21 cellular contexts compared by ENCODE assay signal in genomic region chr18:36668349-36668748, GRCh38.
DNase-seq lines count a peak whose midpoint lies in the region; ATAC-seq, FAIRE-seq and TF ChIP-seq lines count a peak whose summit lies in the region.
"Had no signal": no experiment of that assay in that cellular context is flagged by ENCODE, and none has a peak within 500 bp of the region (broad histone marks: within the 10 kb centered on the region; RNA-seq: fewer than 3 reads in every experiment).

No MANE protein-coding gene starts in this region.

- H3K4me1 ChIP-seq in HEK293 (ENCODE audit: control insufficient read depth, insufficient read depth, low read length) (no peaks in the 10 kb centered on the region; the same call in 1 of the 2 replicates), psoas muscle (peaks cover 25% of the 10 kb centered on the region)
- H3K4me1 ChIP-seq: BE2C had no signal

- H3K9me3 Mint-ChIP-seq in stimulated activated effector memory CD8-positive, alpha-beta T cell treated with anti-CD3 and anti-CD28 coated beads, Interleukin-12 subunit alpha, Interleukin-12 subunit beta, amount 100 ng/mL, for 72 hours, result no peaks in the 10 kb centered on the region
- H3K9me3 Mint-ChIP-seq: CD8-positive, alpha-beta memory T cell had no signal

- intact Hi-C loops in psoas muscle (cut with DNase I), result no loop called here

- H3K27ac ChIP-seq in HEK293 (ENCODE audit: extremely low read depth, low read depth, low read length) (no peak overlapping the region), psoas muscle (peak overlapping the region; percentile 12)
- H3K27ac ChIP-seq: BLaER1 had no signal

- WGBS in psoas muscle, 3 donors, result 86 to 94% (median 92%) methylated on average over 1 of the region's 1 CpG

- DNase-seq in D721Med (ENCODE audit: insufficient read length, low spot score), result no peak
- DNase-seq in psoas muscle, result no peak
- DNase-seq in stimulated activated effector memory CD8-positive, alpha-beta T cell treated with anti-CD3 and anti-CD28 coated beads, Interleukin-12 subunit alpha, Interleukin-12 subunit beta, amount 100 ng/mL, for 72 hours (ENCODE audit: low spot score in 2 of 2), result no peak
- DNase-seq: 8988T; ACHN; BE2C; C1 segment of cervical spinal cord; CD4-positive, alpha-beta memory T cell; CD4-positive, CD25-positive, alpha-beta regulatory T cell; CD8-positive, alpha-beta memory T cell; COR-L47; DMS79 treated with DMSO at 0.1 percent for 48 hours; GF-D8 had no signal

- H3K27ac Mint-ChIP-seq in stimulated activated effector memory CD8-positive, alpha-beta T cell treated with anti-CD3 and anti-CD28 coated beads, Interleukin-12 subunit alpha, Interleukin-12 subunit beta, amount 100 ng/mL, for 72 hours, result no peak overlapping the region
- H3K27ac Mint-ChIP-seq: CD14-positive monocyte; CD4-positive, alpha-beta memory T cell; CD4-positive, CD25-positive, alpha-beta regulatory T cell; CD8-positive, alpha-beta memory T cell had no signal

- H3K9me3 ChIP-seq in HEK293 (ENCODE audit: control insufficient read depth, insufficient read depth, low read depth, low read length), result no peaks in the 10 kb centered on the region
- no peaks in the 10 kb centered on the region for H3K9me3 ChIP-seq in psoas muscle
- H3K9me3 ChIP-seq: BE2C, BLaER1 had no signal

- FAIRE-seq in D721Med (lab: Jason Lieb, UNC), result peak; percentile 48
- FAIRE-seq: A204.1, G401.6, GM12891, GM19239 had no signal

- no peak overlapping the region for H3K4me3 Mint-ChIP-seq in stimulated activated effector memory CD8-positive, alpha-beta T cell treated with anti-CD3 and anti-CD28 coated beads, Interleukin-12 subunit alpha, Interleukin-12 subunit beta, amount 100 ng/mL, for 72 hours
- H3K4me3 Mint-ChIP-seq: CD14-positive monocyte; CD4-positive, alpha-beta memory T cell; CD4-positive, CD25-positive, alpha-beta regulatory T cell; CD8-positive, alpha-beta memory T cell had no signal

- CTCF ChIA-PET in HEK293 (lab: Yijun Ruan, JAX), result interaction anchor here (0.6 to 1.5 kb wide), 4 partner anchors 18 to 89 kb away, joined by 3 to 6 read pairs (median 4); no protein-coding TSS in a partner anchor

- no peak overlapping the region for H3K4me3 ChIP-seq in HEK293 (ENCODE audit: low read depth, low read length)
- no peak overlapping the region for H3K4me3 ChIP-seq in psoas muscle
- H3K4me3 ChIP-seq: BLaER1 had no signal

- ATAC-seq in psoas muscle (no peak), HG03432 (IDR thresholded peaks at IDR 0.05; ENCODE audit: unreplicated experiment) (no peak)
- ATAC-seq in stimulated activated effector memory CD8-positive, alpha-beta T cell treated with anti-CD3 and anti-CD28 coated beads, Interleukin-12 subunit alpha, Interleukin-12 subunit beta, amount 100 ng/mL, for 72 hours, result no peak

- H3K4me1 Mint-ChIP-seq in stimulated activated effector memory CD8-positive, alpha-beta T cell treated with anti-CD3 and anti-CD28 coated beads, Interleukin-12 subunit alpha, Interleukin-12 subunit beta, amount 100 ng/mL, for 72 hours, result no peaks in the 10 kb centered on the region

- H3K36me3 ChIP-seq in HEK293 (ENCODE audit: control insufficient read depth in 2 of 2, insufficient read depth in 1 of 2, low read length in 2 of 2) (no peaks in the 10 kb centered on the region), psoas muscle (ENCODE audit: insufficient read depth in 1 of 2, low read depth in 1 of 2) (no peaks in the 10 kb centered on the region)
- H3K36me3 ChIP-seq: BE2C, BLaER1 had no signal

- POLR2A ChIA-PET in HEK293 (lab: Yijun Ruan, JAX), result no interaction called here

- TF ChIP-seq CTCF in D721Med (IDR thresholded peaks at IDR 0.05; ENCODE audit: insufficient read depth, missing control alignments) (no peak), HEK293 (tag by site-specific recombination; IDR thresholded peaks at IDR 0.05) (no peak), psoas muscle (IDR thresholded peaks at IDR 0.05) (no peak)

- no peaks in the 10 kb centered on the region for H3K27me3 ChIP-seq in psoas muscle (ENCODE audit: insufficient read depth in 3 of 3, low read length in 2 of 3)
- H3K27me3 ChIP-seq: BE2C, BLaER1 had no signal

- H3K36me3 Mint-ChIP-seq in stimulated activated effector memory CD8-positive, alpha-beta T cell treated with anti-CD3 and anti-CD28 coated beads, Interleukin-12 subunit alpha, Interleukin-12 subunit beta, amount 100 ng/mL, for 72 hours, result no peaks in the 10 kb centered on the region
- H3K36me3 Mint-ChIP-seq: CD14-positive monocyte; CD4-positive, alpha-beta memory T cell; CD4-positive, CD25-positive, alpha-beta regulatory T cell; CD8-positive, alpha-beta memory T cell had no signal

TF ChIP-seq in HEK293, 187 proteins besides CTCF, POLR2A, EP300 and RAD21 (continues in another document):
- no peak for TF ChIP-seq ZNF521 (tag by site-specific recombination; IDR thresholded peaks at IDR 0.05)
- TF ChIP-seq ZNF157 (tag by site-specific recombination; IDR thresholded peaks at IDR 0.05), result no peak
- no peak for TF ChIP-seq ZNF133 (tag by site-specific recombination; IDR thresholded peaks at IDR 0.05)
- TF ChIP-seq HOXD13 (CRISPR knock-in tag; IDR thresholded peaks at IDR 0.05; ENCODE audit: borderline replicate concordance), result no peak
- TF ChIP-seq ZNF350 (tag by site-specific recombination; IDR thresholded peaks at IDR 0.05), result no peak
- TF ChIP-seq, protein P1, sequence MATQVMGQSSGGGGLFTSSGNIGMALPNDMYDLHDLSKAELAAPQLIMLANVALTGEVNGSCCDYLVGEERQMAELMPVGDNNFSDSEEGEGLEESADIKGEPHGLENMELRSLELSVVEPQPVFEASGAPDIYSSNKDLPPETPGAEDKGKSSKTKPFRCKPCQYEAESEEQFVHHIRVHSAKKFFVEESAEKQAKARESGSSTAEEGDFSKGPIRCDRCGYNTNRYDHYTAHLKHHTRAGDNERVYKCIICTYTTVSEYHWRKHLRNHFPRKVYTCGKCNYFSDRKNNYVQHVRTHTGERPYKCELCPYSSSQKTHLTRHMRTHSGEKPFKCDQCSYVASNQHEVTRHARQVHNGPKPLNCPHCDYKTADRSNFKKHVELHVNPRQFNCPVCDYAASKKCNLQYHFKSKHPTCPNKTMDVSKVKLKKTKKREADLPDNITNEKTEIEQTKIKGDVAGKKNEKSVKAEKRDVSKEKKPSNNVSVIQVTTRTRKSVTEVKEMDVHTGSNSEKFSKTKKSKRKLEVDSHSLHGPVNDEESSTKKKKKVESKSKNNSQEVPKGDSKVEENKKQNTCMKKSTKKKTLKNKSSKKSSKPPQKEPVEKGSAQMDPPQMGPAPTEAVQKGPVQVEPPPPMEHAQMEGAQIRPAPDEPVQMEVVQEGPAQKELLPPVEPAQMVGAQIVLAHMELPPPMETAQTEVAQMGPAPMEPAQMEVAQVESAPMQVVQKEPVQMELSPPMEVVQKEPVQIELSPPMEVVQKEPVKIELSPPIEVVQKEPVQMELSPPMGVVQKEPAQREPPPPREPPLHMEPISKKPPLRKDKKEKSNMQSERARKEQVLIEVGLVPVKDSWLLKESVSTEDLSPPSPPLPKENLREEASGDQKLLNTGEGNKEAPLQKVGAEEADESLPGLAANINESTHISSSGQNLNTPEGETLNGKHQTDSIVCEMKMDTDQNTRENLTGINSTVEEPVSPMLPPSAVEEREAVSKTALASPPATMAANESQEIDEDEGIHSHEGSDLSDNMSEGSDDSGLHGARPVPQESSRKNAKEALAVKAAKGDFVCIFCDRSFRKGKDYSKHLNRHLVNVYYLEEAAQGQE (tag by site-specific recombination; IDR thresholded peaks at IDR 0.05), result no peak
- TF ChIP-seq ZBTB1 (tag by site-specific recombination; IDR thresholded peaks at IDR 0.05), result no peak
- TF ChIP-seq FEZF1 (tag by site-specific recombination; IDR thresholded peaks at IDR 0.05), result peak; percentile 63
- TF ChIP-seq ZNF426 (tag by site-specific recombination; IDR thresholded peaks at IDR 0.05), result no peak
- no peak for TF ChIP-seq YY1 (tag by site-specific recombination; IDR thresholded peaks at IDR 0.05)
- no peak for TF ChIP-seq ZNF18 (tag by site-specific recombination; IDR thresholded peaks at IDR 0.05)
- TF ChIP-seq PATZ1 (tag by site-specific recombination; IDR thresholded peaks at IDR 0.05), result no peak
- no peak for TF ChIP-seq ZNF169 (tag by site-specific recombination; IDR thresholded peaks at IDR 0.05)
